In the genomic region with DNA sequence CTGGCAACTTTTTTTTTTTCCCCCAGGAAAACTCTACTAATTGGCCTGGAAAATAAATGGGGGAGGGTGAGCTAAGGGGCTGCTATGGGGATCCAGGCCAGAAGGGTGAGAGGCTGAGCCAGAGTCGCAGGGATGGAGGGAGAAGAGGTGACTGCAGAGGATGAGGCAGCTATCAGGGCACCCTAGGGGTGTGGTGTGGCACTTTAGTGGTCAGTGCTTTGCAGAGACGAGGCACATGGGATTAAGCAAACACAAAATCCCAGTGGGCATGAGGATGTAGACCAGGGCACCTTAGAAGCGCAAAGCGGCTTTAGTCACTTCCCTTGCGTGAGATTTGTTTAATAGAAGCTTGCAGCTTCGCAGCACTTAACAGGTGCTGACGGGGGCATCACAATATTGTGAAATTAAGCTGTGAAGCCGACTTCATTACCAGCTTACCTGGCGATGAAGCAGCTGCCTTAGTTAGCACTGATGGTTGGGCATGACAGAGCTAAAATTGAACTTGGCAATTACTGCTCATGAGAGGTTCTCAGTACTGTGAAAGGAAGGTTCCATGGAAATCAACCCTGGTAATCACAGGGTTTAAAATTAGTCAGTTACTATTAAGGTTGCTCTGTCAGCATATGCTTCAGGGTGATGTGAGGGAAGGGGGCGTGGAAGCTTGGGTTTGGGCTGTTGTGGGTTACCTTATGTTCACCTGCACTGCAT, we compare ENCODE assay signal across 1 cellular context.
TF ChIP-seq lines count a peak whose summit lies in the region.

No MANE protein-coding gene starts in this region.

TF ChIP-seq in HepG2, 621 proteins besides CTCF, POLR2A, EP300 and RAD21 (continued from another document):
- TF ChIP-seq, protein P1, sequence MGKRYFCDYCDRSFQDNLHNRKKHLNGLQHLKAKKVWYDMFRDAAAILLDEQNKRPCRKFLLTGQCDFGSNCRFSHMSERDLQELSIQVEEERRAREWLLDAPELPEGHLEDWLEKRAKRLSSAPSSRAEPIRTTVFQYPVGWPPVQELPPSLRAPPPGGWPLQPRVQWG (CRISPR knock-in tag; IDR thresholded peaks at IDR 0.05; ENCODE audit: borderline replicate concordance, low read depth), result no peak
- TF ChIP-seq ZFP36L1 (CRISPR knock-in tag; IDR thresholded peaks at IDR 0.05), result no peak
- no peak for TF ChIP-seq RFX1 (IDR thresholded peaks at IDR 0.05)
- no peak for TF ChIP-seq HOXA3 (CRISPR knock-in tag; IDR thresholded peaks at IDR 0.05)
- TF ChIP-seq, protein P2, sequence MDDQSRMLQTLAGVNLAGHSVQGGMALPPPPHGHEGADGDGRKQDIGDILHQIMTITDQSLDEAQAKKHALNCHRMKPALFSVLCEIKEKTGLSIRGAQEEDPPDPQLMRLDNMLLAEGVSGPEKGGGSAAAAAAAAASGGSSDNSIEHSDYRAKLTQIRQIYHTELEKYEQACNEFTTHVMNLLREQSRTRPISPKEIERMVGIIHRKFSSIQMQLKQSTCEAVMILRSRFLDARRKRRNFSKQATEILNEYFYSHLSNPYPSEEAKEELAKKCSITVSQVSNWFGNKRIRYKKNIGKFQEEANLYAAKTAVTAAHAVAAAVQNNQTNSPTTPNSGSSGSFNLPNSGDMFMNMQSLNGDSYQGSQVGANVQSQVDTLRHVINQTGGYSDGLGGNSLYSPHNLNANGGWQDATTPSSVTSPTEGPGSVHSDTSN (CRISPR knock-in tag; IDR thresholded peaks at IDR 0.05; ENCODE audit: borderline replicate concordance), result no peak
- no peak for TF ChIP-seq SATB2 (CRISPR knock-in tag; IDR thresholded peaks at IDR 0.05)
- TF ChIP-seq TCF12 (IDR thresholded peaks at IDR 0.05), result no peak
- no peak for TF ChIP-seq TCF12 (CRISPR knock-in tag; IDR thresholded peaks at IDR 0.05)
- no peak for TF ChIP-seq KDM2A (CRISPR knock-in tag; IDR thresholded peaks at IDR 0.05; ENCODE audit: borderline replicate concordance, low read depth)
- TF ChIP-seq ARID2 (CRISPR knock-in tag; IDR thresholded peaks at IDR 0.05; ENCODE audit: borderline replicate concordance), result no peak
- no peak for TF ChIP-seq ZNF644 (CRISPR knock-in tag; IDR thresholded peaks at IDR 0.05; ENCODE audit: low read depth)
- no peak for TF ChIP-seq FOSL1 (CRISPR knock-in tag; IDR thresholded peaks at IDR 0.05; ENCODE audit: borderline replicate concordance)
- TF ChIP-seq, protein P3, sequence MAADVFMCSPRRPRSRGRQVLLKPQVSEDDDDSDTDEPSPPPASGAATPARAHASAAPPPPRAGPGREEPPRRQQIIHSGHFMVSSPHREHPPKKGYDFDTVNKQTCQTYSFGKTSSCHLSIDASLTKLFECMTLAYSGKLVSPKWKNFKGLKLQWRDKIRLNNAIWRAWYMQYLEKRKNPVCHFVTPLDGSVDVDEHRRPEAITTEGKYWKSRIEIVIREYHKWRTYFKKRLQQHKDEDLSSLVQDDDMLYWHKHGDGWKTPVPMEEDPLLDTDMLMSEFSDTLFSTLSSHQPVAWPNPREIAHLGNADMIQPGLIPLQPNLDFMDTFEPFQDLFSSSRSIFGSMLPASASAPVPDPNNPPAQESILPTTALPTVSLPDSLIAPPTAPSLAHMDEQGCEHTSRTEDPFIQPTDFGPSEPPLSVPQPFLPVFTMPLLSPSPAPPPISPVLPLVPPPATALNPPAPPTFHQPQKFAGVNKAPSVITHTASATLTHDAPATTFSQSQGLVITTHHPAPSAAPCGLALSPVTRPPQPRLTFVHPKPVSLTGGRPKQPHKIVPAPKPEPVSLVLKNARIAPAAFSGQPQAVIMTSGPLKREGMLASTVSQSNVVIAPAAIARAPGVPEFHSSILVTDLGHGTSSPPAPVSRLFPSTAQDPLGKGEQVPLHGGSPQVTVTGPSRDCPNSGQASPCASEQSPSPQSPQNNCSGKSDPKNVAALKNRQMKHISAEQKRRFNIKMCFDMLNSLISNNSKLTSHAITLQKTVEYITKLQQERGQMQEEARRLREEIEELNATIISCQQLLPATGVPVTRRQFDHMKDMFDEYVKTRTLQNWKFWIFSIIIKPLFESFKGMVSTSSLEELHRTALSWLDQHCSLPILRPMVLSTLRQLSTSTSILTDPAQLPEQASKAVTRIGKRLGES (CRISPR knock-in tag; IDR thresholded peaks at IDR 0.05; ENCODE audit: borderline replicate concordance), result no peak
- TF ChIP-seq KDM6A (CRISPR knock-in tag; IDR thresholded peaks at IDR 0.05; ENCODE audit: low read depth), result no peak
- TF ChIP-seq KAT2B (IDR thresholded peaks at IDR 0.05; ENCODE audit: borderline replicate concordance, low read depth, low read length), result no peak
